In genomic region chr18:3245185-3245564, GRCh38 we compare ENCODE assay signal across 10 cellular contexts. TPM values are rescaled to one million over a fixed set of nuclear protein-coding genes. Genes with fewer than 3 reads are reported as not detected.
A peak's percentile ranks its signal among the peaks of the same experiment; 100 is the strongest.
DNase-seq lines count a peak whose midpoint lies in the region; ATAC-seq and TF ChIP-seq lines count a peak whose summit lies in the region.
"Had no signal": no experiment of that assay in that cellular context is flagged by ENCODE, and none has a peak within 500 bp of the region (broad histone marks: within the 10 kb centered on the region; RNA-seq: fewer than 3 reads in every experiment).

No MANE protein-coding gene starts in this region.

- H3K27ac ChIP-seq in DND-41 (ENCODE audit: low read length), result peak overlapping the region; percentile 92
- H3K27ac ChIP-seq in MM.1S (ENCODE audit: low read length), result no peak overlapping the region
- no peak overlapping the region for H3K27ac ChIP-seq in trophoblast cell (ENCODE audit: low read depth, low read length)
- H3K27ac ChIP-seq in colonic mucosa, result no peak overlapping the region

- H3K4me3 ChIP-seq in DND-41 (ENCODE audit: low read depth in 1 of 2, low read length in 2 of 2) (peak overlapping the region; percentile 47 to 67; a peak in 3 of 4 replicates), MM.1S (ENCODE audit: low read length) (no peak overlapping the region), trophoblast cell (ENCODE audit: low read depth, low read length) (no peak overlapping the region), colonic mucosa (no peak overlapping the region)

- no peak overlapping the region for H3K18ac ChIP-seq in trophoblast cell (ENCODE audit: low read length)

- H2BK120ac ChIP-seq in trophoblast cell (ENCODE audit: insufficient read depth, low read length, poor library complexity), result no peak overlapping the region

- H3K4me3 Mint-ChIP-seq in chondrocyte (ENCODE audit: unreplicated experiment) (peak overlapping the region; percentile 89), neural crest cell (peak overlapping the region; percentile 79)

- no peak overlapping the region for H4K91ac ChIP-seq in trophoblast cell (ENCODE audit: low read depth, low read length)

- peaks cover 7% of the 10 kb centered on the region; the same call in 1 of the 2 replicates for H4K20me1 ChIP-seq in DND-41 (ENCODE audit: insufficient read depth, low read length)
- H4K20me1 ChIP-seq in MM.1S (ENCODE audit: insufficient read depth, low read length), result 0 out of 2 replicates have a peak, but pooled peaks cover 4% of the 10 kb centered on the region

- no peaks in the 10 kb centered on the region for H3K9me2 ChIP-seq in MM.1S (replicated peaks; ENCODE audit: insufficient read depth, low read length)

- peaks cover 17% of the 10 kb centered on the region for H3K79me1 ChIP-seq in trophoblast cell (ENCODE audit: low read length)

- H3K14ac ChIP-seq in trophoblast cell (ENCODE audit: low read length), result no peak overlapping the region

- peak overlapping the region; percentile 86 for H2AFZ ChIP-seq in DND-41 (ENCODE audit: low read depth, low read length)
- no peak overlapping the region for H2AFZ ChIP-seq in MM.1S (ENCODE audit: low read length)
- no peak overlapping the region for H2AFZ ChIP-seq in trophoblast cell (ENCODE audit: insufficient read depth, low read length, poor library complexity)

- H3K4me1 ChIP-seq in DND-41 (ENCODE audit: insufficient read depth, low read length) (peaks cover 38% of the 10 kb centered on the region), MM.1S (ENCODE audit: low read length) (peaks cover 13% of the 10 kb centered on the region), trophoblast cell (ENCODE audit: control insufficient read depth in 1 of 2, insufficient read depth in 2 of 2, low read length in 2 of 2) (peaks cover 2 to 5% of the 10 kb centered on the region in 2 experiments), colonic mucosa (no peaks in the 10 kb centered on the region)

- TF ChIP-seq CTCF in DND-41 (IDR thresholded peaks at IDR 0.05; ENCODE audit: borderline replicate concordance, extremely low read depth, low read length, poor library complexity, severe bottlenecking), result no peak
- no peak for TF ChIP-seq CTCF in MM.1S (IDR thresholded peaks at IDR 0.05; ENCODE audit: low read length)
- no peak for TF ChIP-seq CTCF in chondrocyte (IDR thresholded peaks at IDR 0.05)
- TF ChIP-seq CTCF in neural crest cell (conservative IDR thresholded peaks at IDR 0.05), result no peak
- no peak for TF ChIP-seq CTCF in colonic mucosa (IDR thresholded peaks at IDR 0.05)

- peak overlapping the region; percentile 85 for H3K9ac ChIP-seq in DND-41 (ENCODE audit: low read depth, low read length)
- no peak overlapping the region for H3K9ac ChIP-seq in MM.1S (ENCODE audit: low read length)
- H3K9ac ChIP-seq in trophoblast cell (ENCODE audit: low read length), result no peak overlapping the region
- H3K9ac ChIP-seq in colonic mucosa (ENCODE audit: low read depth in 2 of 2, low read length in 2 of 2), result peak overlapping the region in 1 of 2 donors; percentile 99

- DNase-seq in DND-41 (no peak), MM.1S (no peak), chondrocyte (ENCODE audit: low spot score) (no peak), neural crest cell (ENCODE audit: low read depth, low spot score) (no peak), trophoblast cell (no peak), colonic mucosa (no peak), KBM-7 (no peak)
- DNase-seq: GDM1, left colon had no signal

- ATAC-seq in DND-41 (ENCODE audit: insufficient read depth, low read depth), result no peak
- no peak for ATAC-seq in HG02938 (IDR thresholded peaks at IDR 0.05; ENCODE audit: unreplicated experiment)

- H3K27ac Mint-ChIP-seq in chondrocyte (ENCODE audit: unreplicated experiment) (no peak overlapping the region), neural crest cell (ENCODE audit: unreplicated experiment) (no peak overlapping the region)

- H3K79me2 ChIP-seq in DND-41 (ENCODE audit: insufficient read depth, low read length) (peaks cover 32% of the 10 kb centered on the region), MM.1S (ENCODE audit: low read length) (peaks cover 25% of the 10 kb centered on the region), trophoblast cell (ENCODE audit: control insufficient read depth, insufficient read depth, low read length, poor library complexity) (peaks cover 12% of the 10 kb centered on the region)

- H3K36me3 ChIP-seq in DND-41 (ENCODE audit: insufficient read depth, low read length), result peaks cover 10% of the 10 kb centered on the region
- no peaks in the 10 kb centered on the region for H3K36me3 ChIP-seq in MM.1S (replicated peaks; ENCODE audit: insufficient read depth, low read length)
- peaks cover 0 to 6% of the 10 kb centered on the region in 2 experiments for H3K36me3 ChIP-seq in trophoblast cell (ENCODE audit: control insufficient read depth in 1 of 2, insufficient read depth in 2 of 2, low read length in 2 of 2)
- H3K36me3 ChIP-seq in colonic mucosa, result no peaks in the 10 kb centered on the region

- H3K23ac ChIP-seq in trophoblast cell (ENCODE audit: low read length), result no peak overlapping the region

- H3K4me2 ChIP-seq in DND-41 (ENCODE audit: insufficient read depth, low read length) (peak overlapping the region; percentile 99), MM.1S (ENCODE audit: low read depth, low read length) (peak overlapping the region; percentile 92; the same call in 1 of the 2 replicates), trophoblast cell (ENCODE audit: low read length) (no peak overlapping the region)

- no peaks in the 10 kb centered on the region for H3K27me3 Mint-ChIP-seq in chondrocyte (ENCODE audit: low read depth)
- no peaks in the 10 kb centered on the region for H3K27me3 Mint-ChIP-seq in neural crest cell (ENCODE audit: low read depth)

- WGBS in trophoblast cell (ENCODE audit: extremely low coverage, insufficient coverage, insufficient read length), result no CpG with 5 or more reads among the region's 1 CpG

- H3K4me1 Mint-ChIP-seq in chondrocyte (ENCODE audit: low read depth) (peaks cover 32% of the 10 kb centered on the region), neural crest cell (peaks cover 32% of the 10 kb centered on the region)

- no peak overlapping the region for H4K8ac ChIP-seq in trophoblast cell (ENCODE audit: low read depth, low read length)

- H3K27me3 ChIP-seq in DND-41 (ENCODE audit: insufficient read depth, low read length, poor library complexity) (no peaks in the 10 kb centered on the region), MM.1S (replicated peaks; ENCODE audit: insufficient read depth, low read length) (no peaks in the 10 kb centered on the region), trophoblast cell (ENCODE audit: insufficient read depth, low read length) (no peaks in the 10 kb centered on the region), colonic mucosa (no peaks in the 10 kb centered on the region)

- no peak overlapping the region for H2BK5ac ChIP-seq in trophoblast cell (ENCODE audit: low read depth, low read length, poor library complexity)

- no peaks in the 10 kb centered on the region for H3K9me3 Mint-ChIP-seq in chondrocyte (ENCODE audit: low read depth)
- peaks cover 17% of the 10 kb centered on the region for H3K9me3 Mint-ChIP-seq in neural crest cell

- H2BK12ac ChIP-seq in trophoblast cell (ENCODE audit: low read length), result no peak overlapping the region

- peaks cover 20% of the 10 kb centered on the region for H3F3A ChIP-seq in MM.1S (ENCODE audit: insufficient read depth, low read length)

- no peak overlapping the region for H3K4ac ChIP-seq in trophoblast cell (ENCODE audit: low read depth, low read length)

- H3K36me3 Mint-ChIP-seq in chondrocyte (ENCODE audit: low read depth) (peaks cover 12% of the 10 kb centered on the region), neural crest cell (ENCODE audit: low read depth) (peaks cover 13% of the 10 kb centered on the region)

- H3K9me3 ChIP-seq in DND-41 (ENCODE audit: insufficient read depth, low read length, severe bottlenecking) (peaks cover 5% of the 10 kb centered on the region), MM.1S (replicated peaks; ENCODE audit: insufficient read depth, low read length) (no peaks in the 10 kb centered on the region), trophoblast cell (ENCODE audit: insufficient read depth, low read depth, low read length) (peaks cover 6% of the 10 kb centered on the region), colonic mucosa (no peaks in the 10 kb centered on the region)

- in situ Hi-C loops in KBM-7 (cut with MboI; ENCODE audit: low pct_unique_long_range_greater_than_20kb, low sequenced_read_pairs), result no loop called here

- intact Hi-C loops in colonic mucosa (cut with DNase I), result loop anchor here (5.0 to 10.0 kb wide), 3 partner anchors 93 to 313 kb away; partner anchors contain the start of gene LPIN2

- no peak overlapping the region for H4K12ac ChIP-seq in trophoblast cell (ENCODE audit: low read depth, low read length)

- H2AK5ac ChIP-seq in trophoblast cell (ENCODE audit: low read length), result no peak overlapping the region

RNA-seq across cellular contexts. Expression of gene MYL12A, which starts 2.4 kb away (rescaled TPM):
- 426 to 647 TPM (median 621 TPM) in 3 replicates for total RNA-seq in chondrocyte
- 165 TPM in 2 replicates for total RNA-seq in neural crest cell
- polyA plus RNA-seq in trophoblast cell (2013), result 475 and 498 TPM in 2 replicates
- total RNA-seq in colonic mucosa, result 100 to 1,000 TPM; 338 to 537 TPM

RNA-seq across cellular contexts. Expression of gene MYL12B, which starts 16.8 kb away (rescaled TPM):
- total RNA-seq in chondrocyte, result 241 to 327 TPM (median 323 TPM) in 3 replicates
- 89.6 and 95.1 TPM in 2 replicates for total RNA-seq in neural crest cell
- polyA plus RNA-seq in trophoblast cell (2013), result 559 and 577 TPM in 2 replicates
- 100 to 1,000 TPM; 415 to 575 TPM for total RNA-seq in colonic mucosa

RNA-seq across cellular contexts. Expression of gene MYOM1, which starts 25.4 kb away (rescaled TPM):
- total RNA-seq in chondrocyte (1.2 to 1.5 TPM (median 1.5 TPM) in 3 replicates), neural crest cell (0.89 and 1.4 TPM in 2 replicates), colonic mucosa (1 to 10 TPM; 2.8 to 7.9 TPM)
- 0.08 and 0.15 TPM in 2 replicates for polyA plus RNA-seq in trophoblast cell (2013)

Comparison
In these comparisons a context has a peak if more than half of its experiments do, and no peak if none do; other contexts are left out.
1. H3K4me3 ChIP-seq: peak in DND-41 (2 of 2); none in MM.1S (single experiment), trophoblast cell (single experiment) and colonic mucosa (single experiment).